In genomic region chr3:65922441-65922840, GRCh38 we compare ENCODE assay signal across 18 cellular contexts.
A peak's percentile ranks its signal among the peaks of the same experiment; 100 is the strongest.
DNase-seq lines count a peak whose midpoint lies in the region; ATAC-seq and TF ChIP-seq lines count a peak whose summit lies in the region.
"Had no signal": no experiment of that assay in that cellular context is flagged by ENCODE, and none has a peak within 500 bp of the region (broad histone marks: within the 10 kb centered on the region; RNA-seq: fewer than 3 reads in every experiment).

No MANE protein-coding gene starts in this region.

- no peak overlapping the region for H3K27ac Mint-ChIP-seq in stimulated activated effector memory CD8-positive, alpha-beta T cell treated with anti-CD3 and anti-CD28 coated beads, Interleukin-12 subunit alpha, Interleukin-12 subunit beta, amount 100 ng/mL, for 72 hours
- H3K27ac Mint-ChIP-seq in T-cell, result no peak overlapping the region
- H3K27ac Mint-ChIP-seq: IgD-negative memory B cell had no signal

- peaks cover 5% of the 10 kb centered on the region for H3K36me3 Mint-ChIP-seq in stimulated activated effector memory CD8-positive, alpha-beta T cell treated with anti-CD3 and anti-CD28 coated beads, Interleukin-12 subunit alpha, Interleukin-12 subunit beta, amount 100 ng/mL, for 72 hours
- no peaks in the 10 kb centered on the region for H3K36me3 Mint-ChIP-seq in T-cell
- H3K36me3 Mint-ChIP-seq: IgD-negative memory B cell had no signal

- no peak overlapping the region for H3K4me3 Mint-ChIP-seq in stimulated activated effector memory CD8-positive, alpha-beta T cell treated with anti-CD3 and anti-CD28 coated beads, Interleukin-12 subunit alpha, Interleukin-12 subunit beta, amount 100 ng/mL, for 72 hours
- H3K4me3 Mint-ChIP-seq in T-cell, result no peak overlapping the region
- H3K4me3 Mint-ChIP-seq: IgD-negative memory B cell had no signal

- H3K9me3 Mint-ChIP-seq in stimulated activated effector memory CD8-positive, alpha-beta T cell treated with anti-CD3 and anti-CD28 coated beads, Interleukin-12 subunit alpha, Interleukin-12 subunit beta, amount 100 ng/mL, for 72 hours, result peaks cover 3% of the 10 kb centered on the region
- H3K9me3 Mint-ChIP-seq in T-cell, result peaks cover 0 to 13% (median 3%) of the 10 kb centered on the region in 3 donors

- DNase-seq in EL (peak; percentile 43), iris pigment epithelial cell (ENCODE audit: low read depth) (peak; percentile 16), T-cell (no peak)
- DNase-seq in stimulated activated effector memory CD8-positive, alpha-beta T cell treated with anti-CD3 and anti-CD28 coated beads, Interleukin-12 subunit alpha, Interleukin-12 subunit beta, amount 100 ng/mL, for 72 hours (ENCODE audit: low spot score in 2 of 2), result no peak
- DNase-seq: DMS53, GDM1, NCI-H1048, NCI-H1417, NCI-H1694, NCI-H2029 treated with DMSO at 0.1 percent for 48 hours, NCI-H446 treated with DMSO at 0.1 percent for 48 hours, PC-9, Right ventricle myocardium superior, RPMI8226 had no signal

- CTCF ChIA-PET in T-cell (lab: Charles Lee), result no interaction called here

- POLR2A ChIA-PET in T-cell (lab: Charles Lee), result no interaction called here

- no peaks in the 10 kb centered on the region for H3K4me1 Mint-ChIP-seq in stimulated activated effector memory CD8-positive, alpha-beta T cell treated with anti-CD3 and anti-CD28 coated beads, Interleukin-12 subunit alpha, Interleukin-12 subunit beta, amount 100 ng/mL, for 72 hours
- no peaks in the 10 kb centered on the region for H3K4me1 Mint-ChIP-seq in T-cell

- ATAC-seq in SK-N-SH treated with all-trans-retinoic acid at 6 μM for 48 hours (peak; percentile 83), HG03159 (IDR thresholded peaks at IDR 0.05; ENCODE audit: unreplicated experiment) (no peak), T-cell (replicated peaks in 1 of 4) (no peak)
- ATAC-seq in activated CD4-positive, CD25-positive, alpha-beta regulatory T cell treated with anti-CD3 and anti-CD28 coated beads, Interleukin-2, amount 50 U/mL, for 24 hours, result no peak
- no peak for ATAC-seq in stimulated activated effector memory CD8-positive, alpha-beta T cell treated with anti-CD3 and anti-CD28 coated beads, Interleukin-12 subunit alpha, Interleukin-12 subunit beta, amount 100 ng/mL, for 72 hours

- H3K27me3 Mint-ChIP-seq in T-cell, result peaks cover 4% of the 10 kb centered on the region in 2 donors

TF ChIP-seq in SK-N-SH treated with all-trans-retinoic acid at 6 μM for 48 hours, 23 proteins besides CTCF, POLR2A, EP300 and RAD21:
- TF ChIP-seq TCF4 (CRISPR knock-in tag; IDR thresholded peaks at IDR 0.05; ENCODE audit: borderline replicate concordance), result no peak
- no peak for TF ChIP-seq RARB (CRISPR knock-in tag; IDR thresholded peaks at IDR 0.05)
- no peak for TF ChIP-seq PATZ1 (CRISPR knock-in tag; IDR thresholded peaks at IDR 0.05; ENCODE audit: borderline replicate concordance)
- TF ChIP-seq ZFP3 (CRISPR knock-in tag; IDR thresholded peaks at IDR 0.05), result no peak
- no peak for TF ChIP-seq ZFP30 (CRISPR knock-in tag; IDR thresholded peaks at IDR 0.05)
- no peak for TF ChIP-seq ARNTL (CRISPR knock-in tag; IDR thresholded peaks at IDR 0.05; ENCODE audit: borderline replicate concordance, low read depth)
- no peak for TF ChIP-seq ZNF8 (CRISPR knock-in tag; IDR thresholded peaks at IDR 0.05)
- TF ChIP-seq CREB5 (CRISPR knock-in tag; IDR thresholded peaks at IDR 0.05; ENCODE audit: low read depth), result no peak
- TF ChIP-seq ZC3H10 (CRISPR knock-in tag; IDR thresholded peaks at IDR 0.05), result no peak
- no peak for TF ChIP-seq ISL1 (CRISPR knock-in tag; IDR thresholded peaks at IDR 0.05)
- TF ChIP-seq CSDC2 (CRISPR knock-in tag; IDR thresholded peaks at IDR 0.05), result no peak
TF ChIP-seq in SK-N-SH treated with all-trans-retinoic acid at 6 μM for 48 hours: peak in this region for 0.

Comparison
In these comparisons a context has a peak if more than half of its experiments do, and no peak if none do; other contexts are left out.
1. DNase-seq: peak in EL (single experiment) and iris pigment epithelial cell (single experiment); none in stimulated activated effector memory CD8-positive, alpha-beta T cell treated with anti-CD3 and anti-CD28 coated beads, Interleukin-12 subunit alpha, Interleukin-12 subunit beta, amount 100 ng/mL, for 72 hours (0 of 2) and T-cell (0 of 34).